Comparison of ENCODE assay signal across 1 cellular context in the genomic region with DNA sequence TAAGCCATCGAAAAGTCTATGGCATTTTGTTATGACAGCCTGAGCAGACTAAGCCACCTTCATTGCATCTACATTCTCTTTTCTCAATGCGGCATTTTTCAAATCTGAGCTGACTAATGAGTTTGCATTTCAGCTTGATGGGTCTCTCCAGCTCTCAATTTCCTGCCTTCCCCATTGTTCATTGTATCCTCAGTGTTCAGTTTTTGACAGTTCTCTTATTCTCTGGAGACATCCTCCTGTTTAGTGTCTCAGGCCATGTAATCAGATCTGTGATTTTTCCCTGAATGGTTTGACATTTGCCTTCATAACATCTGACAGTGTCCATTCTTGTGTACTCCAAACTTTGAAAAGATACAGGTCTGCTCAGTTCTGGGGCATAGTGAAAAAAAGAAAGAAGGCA.
TF ChIP-seq lines count a peak whose summit lies in the region.

No MANE protein-coding gene starts in this region.

TF ChIP-seq in SK-N-SH, 30 proteins besides CTCF, POLR2A, EP300 and RAD21 (continued from another document):
- TF ChIP-seq, protein P1, sequence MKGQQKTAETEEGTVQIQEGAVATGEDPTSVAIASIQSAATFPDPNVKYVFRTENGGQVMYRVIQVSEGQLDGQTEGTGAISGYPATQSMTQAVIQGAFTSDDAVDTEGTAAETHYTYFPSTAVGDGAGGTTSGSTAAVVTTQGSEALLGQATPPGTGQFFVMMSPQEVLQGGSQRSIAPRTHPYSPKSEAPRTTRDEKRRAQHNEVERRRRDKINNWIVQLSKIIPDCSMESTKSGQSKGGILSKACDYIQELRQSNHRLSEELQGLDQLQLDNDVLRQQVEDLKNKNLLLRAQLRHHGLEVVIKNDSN (IDR thresholded peaks at IDR 0.05; ENCODE audit: borderline replicate concordance, low read depth), result no peak
- TF ChIP-seq GABPA (IDR thresholded peaks at IDR 0.05; ENCODE audit: low read depth), result no peak
TF ChIP-seq in SK-N-SH: peak in this region for 0.
